14 cellular contexts compared by ENCODE assay signal in genomic region chr12:8909752-8910151, GRCh38. TPM values are rescaled to one million over a fixed set of nuclear protein-coding genes. Genes with fewer than 3 reads are reported as not detected.
DNase-seq lines count a peak whose midpoint lies in the region; ATAC-seq, FAIRE-seq and TF ChIP-seq lines count a peak whose summit lies in the region.
"Had no signal": no experiment of that assay in that cellular context is flagged by ENCODE, and none has a peak within 500 bp of the region (broad histone marks: within the 10 kb centered on the region; RNA-seq: fewer than 3 reads in every experiment).

No MANE protein-coding gene starts in this region.

- TF ChIP-seq RAD21 in H1 (IDR thresholded peaks at IDR 0.05 in 1 of 2, conservative IDR thresholded peaks at IDR 0.05 in 1 of 2; ENCODE audit: low read depth in 2 of 2, low read length in 2 of 2): no peak

- H4K20me1 ChIP-seq in H9 (ENCODE audit: control insufficient read depth, insufficient read depth, insufficient read length): no peaks in the 10 kb centered on the region
- no peaks in the 10 kb centered on the region for H4K20me1 ChIP-seq in H1 (replicated peaks in 1 of 2; ENCODE audit: control insufficient read depth in 1 of 2, insufficient read depth in 2 of 2, low read length in 2 of 2)
- H4K20me1 ChIP-seq: BLaER1 treated with 17β-estradiol and CSF1 and Interleukin-3, amounts not matched to agents 10 nM and 100 nM had no signal

- no peak overlapping the region for H3K18ac ChIP-seq in H9 (ENCODE audit: insufficient read length, low read depth, low read length)
- peak overlapping the region; percentile 60 for H3K18ac ChIP-seq in H1 (ENCODE audit: extremely low read depth, low read length)

- no CpG with 5 or more reads among the region's 5 CpGs for WGBS in H9 (ENCODE audit: extremely low coverage, insufficient read length, low lambda C conversion rate)
- WGBS in H1 (ENCODE audit: extremely low coverage in 1 of 2, insufficient coverage in 1 of 2, insufficient read length in 1 of 2, insufficient replicate concordance in 2 of 2, low coverage in 1 of 2, low lambda C conversion rate in 2 of 2, missing lambda C conversion rate in 1 of 2), 2 experiments: 80% methylated on average over 5 of the region's 5 CpGs; no CpG with 5 or more reads in 1 of the 2 experiments

- POLR2A ChIA-PET in H1 (lab: Charles Lee; ENCODE audit: partially characterized antibody): interaction anchor here (1.0 to 1.4 kb wide), 2 partner anchors 12 to 14 kb away, joined by 4 to 5 read pairs; no protein-coding TSS in a partner anchor

- H3K56ac ChIP-seq in H9 (ENCODE audit: insufficient read length, low read depth, low read length) (no peak overlapping the region), H1 (replicated peaks; ENCODE audit: insufficient read length, low read depth, low read length) (no peak overlapping the region)

- no peak overlapping the region for H2AK5ac ChIP-seq in H9 (ENCODE audit: insufficient read length, low read length)
- H2AK5ac ChIP-seq in H1 (ENCODE audit: low read depth, low read length): no peak overlapping the region; the same call in 1 of the 2 replicates

- H3K79me2 ChIP-seq in H9 (ENCODE audit: insufficient read depth, low read length) (peaks cover under 1% of the 10 kb centered on the region; the same call in 1 of the 2 replicates), H1 (ENCODE audit: control insufficient read depth in 1 of 2, insufficient read depth in 2 of 2, low read length in 2 of 2) (peaks cover 0 to 4% of the 10 kb centered on the region in 2 experiments; a peak in 2 of 4 replicates)

- no peaks in the 10 kb centered on the region for H3K27me3 ChIP-seq in H9 (ENCODE audit: insufficient read depth, low read length)
- H3K27me3 ChIP-seq in H1 (replicated peaks in 1 of 4; ENCODE audit: control insufficient read depth in 3 of 4, extremely low read depth in 1 of 4, insufficient read depth in 3 of 4, low read length in 3 of 4): no peaks in the 10 kb centered on the region
- no peaks in the 10 kb centered on the region for H3K27me3 ChIP-seq in iPS-20b (ENCODE audit: insufficient read depth, low read length)
- H3K27me3 ChIP-seq: BLaER1 treated with 17β-estradiol and CSF1 and Interleukin-3, amounts not matched to agents 10 nM and 100 nM had no signal

- no peak overlapping the region for H3K4me3 Mint-ChIP-seq in H9
- H3K4me3 Mint-ChIP-seq: CD4-positive, alpha-beta T cell had no signal

- peaks cover 68 to 69% of the 10 kb centered on the region in 2 experiments for H3K4me1 Mint-ChIP-seq in H9

- H2BK20ac ChIP-seq in H9 (ENCODE audit: low read depth, low read length, poor library complexity, severe bottlenecking) (no peak overlapping the region), H1 (ENCODE audit: low read length) (peak overlapping the region; percentile 99)

- H3K23me2 ChIP-seq in H9 (ENCODE audit: insufficient read length, low read depth, low read length, poor library complexity, severe bottlenecking): peaks cover 3% of the 10 kb centered on the region
- H3K23me2 ChIP-seq in H1 (ENCODE audit: low read depth, low read length): peaks cover 6% of the 10 kb centered on the region

- H4K5ac ChIP-seq in H9 (ENCODE audit: insufficient read length, low read depth, low read length): no peak overlapping the region
- H4K5ac ChIP-seq in H1 (ENCODE audit: insufficient read length, low read depth, low read length): peak overlapping the region; percentile 97

- CTCF ChIA-PET in H1 (lab: Charles Lee; ENCODE audit: partially characterized antibody): interaction anchor here (0.7 to 1.5 kb wide), 2 partner anchors 20 to 24 kb away, joined by 3 to 5 read pairs; no protein-coding TSS in a partner anchor

- peak overlapping the region; percentile 94 to 100 (median 100) for H3K27ac Mint-ChIP-seq in H9
- H3K27ac Mint-ChIP-seq: CD4-positive, alpha-beta T cell had no signal

- H3K36me3 Mint-ChIP-seq in H9 (ENCODE audit: insufficient read depth in 1 of 3, low read depth in 3 of 3): no peaks in the 10 kb centered on the region; a peak in 1 of 7 replicates

- H2BK15ac ChIP-seq in H9 (ENCODE audit: low read depth, low read length) (no peak overlapping the region), H1 (ENCODE audit: low read length) (no peak overlapping the region)

- no peak overlapping the region for H4K91ac ChIP-seq in H9 (ENCODE audit: insufficient read length, low read depth, low read length)
- H4K91ac ChIP-seq in H1 (replicated peaks; ENCODE audit: insufficient read length, low read length): peak overlapping the region; percentile 45

- H2BK12ac ChIP-seq in H9 (ENCODE audit: insufficient read length, low read depth, low read length) (no peak overlapping the region), H1 (ENCODE audit: low read depth, low read length) (peak overlapping the region; percentile 75; the same call in 1 of the 2 replicates)

- H3K9ac ChIP-seq in H9 (ENCODE audit: extremely low read depth, insufficient read length, low read length) (no peak overlapping the region), H1 (replicated peaks in 1 of 4; ENCODE audit: extremely low read depth in 1 of 4, low read depth in 3 of 4, low read length in 3 of 4) (no peak overlapping the region; a peak in 1 of 7 replicates), iPS-20b (ENCODE audit: low read depth, low read length) (peak overlapping the region; percentile 95; the same call in 1 of the 2 replicates)
- H3K9ac ChIP-seq: BLaER1 treated with 17β-estradiol and CSF1 and Interleukin-3, amounts not matched to agents 10 nM and 100 nM had no signal

- DNase-seq in H9 (no peak), H1 (ENCODE audit: low read depth in 1 of 2, low spot score in 2 of 2) (no peak), urothelium cell line (ENCODE audit: low spot score) (no peak)
- no peak for DNase-seq in activated effector memory CD4-positive, alpha-beta T cell treated with anti-CD3 and anti-CD28 coated beads, Interleukin-2, amount 50 U/mL, for 16 hours
- DNase-seq: 8988T; Calu3; CD4-positive, alpha-beta T cell; DMS 273 treated with DMSO at 0.1 percent for 48 hours had no signal

- no peak overlapping the region for H4K8ac ChIP-seq in H9 (replicated peaks; ENCODE audit: insufficient read length, low read depth, low read length)
- H4K8ac ChIP-seq in H1 (ENCODE audit: extremely low read depth, insufficient read depth, low read length): no peak overlapping the region

- H3K4me1 ChIP-seq in H9 (ENCODE audit: insufficient read depth, low read length) (peaks cover 2% of the 10 kb centered on the region; the same call in 1 of the 2 replicates), H1 (replicated peaks in 1 of 4; ENCODE audit: control insufficient read depth in 3 of 4, insufficient read depth in 4 of 4, low read length in 3 of 4) (peaks cover 4 to 30% (median 26%) of the 10 kb centered on the region in 4 experiments), iPS-20b (ENCODE audit: insufficient read depth, low read length) (peaks cover 48% of the 10 kb centered on the region)

- no peak for TF ChIP-seq EP300 in H1 (IDR thresholded peaks at IDR 0.05; ENCODE audit: borderline replicate concordance in 1 of 2, low read depth in 2 of 2, low read length in 2 of 2)

- H2BK5ac ChIP-seq in H9 (ENCODE audit: insufficient read length, low read length): no peak overlapping the region
- peak overlapping the region; percentile 97 for H2BK5ac ChIP-seq in H1 (ENCODE audit: low read depth, low read length)

- H3K27ac ChIP-seq in H9 (ENCODE audit: insufficient read length, low read depth, low read length) (peak overlapping the region; percentile 98), H1 (ENCODE audit: low read depth, low read length) (peak overlapping the region; percentile 83), iPS-20b (ENCODE audit: low read length) (peak overlapping the region; percentile 97)
- H3K27ac ChIP-seq: BLaER1 treated with 17β-estradiol and CSF1 and Interleukin-3, amounts not matched to agents 10 nM and 100 nM had no signal

- H3K23ac ChIP-seq in H9 (ENCODE audit: insufficient read length, low read depth, low read length) (no peak overlapping the region), H1 (ENCODE audit: insufficient read length) (no peak overlapping the region)

- H3K14ac ChIP-seq in H9 (ENCODE audit: insufficient read depth, low read length) (no peak overlapping the region), H1 (ENCODE audit: insufficient read length) (no peak overlapping the region)

- H3K4me2 ChIP-seq in H9 (ENCODE audit: insufficient read depth, insufficient read length, low read length) (no peak overlapping the region), H1 (ENCODE audit: insufficient read depth in 1 of 2, low read depth in 2 of 2, low read length in 2 of 2) (no peak overlapping the region)
- H3K4me2 ChIP-seq: BLaER1 treated with 17β-estradiol and CSF1 and Interleukin-3, amounts not matched to agents 10 nM and 100 nM had no signal

- no peak overlapping the region for H2AFZ ChIP-seq in H9 (ENCODE audit: low read length)
- no peak overlapping the region for H2AFZ ChIP-seq in H1 (ENCODE audit: low read length)

- TF ChIP-seq POLR2A in H1 (IDR thresholded peaks at IDR 0.05; ENCODE audit: control extremely low read depth in 1 of 2, low read depth in 2 of 2, low read length in 2 of 2): no peak

- H3T11ph ChIP-seq in H9 (ENCODE audit: low read length): no peak overlapping the region

- H3K4me3 ChIP-seq in H1 (ENCODE audit: extremely low read depth in 1 of 4, insufficient read depth in 2 of 4, low read depth in 3 of 4, low read length in 4 of 4): no peak overlapping the region
- H3K4me3 ChIP-seq in iPS-20b (ENCODE audit: low read length): no peak overlapping the region
- H3K4me3 ChIP-seq: BLaER1 treated with 17β-estradiol and CSF1 and Interleukin-3, amounts not matched to agents 10 nM and 100 nM had no signal

- H3K79me1 ChIP-seq in H9 (ENCODE audit: insufficient read depth, low read depth, low read length, poor library complexity, severe bottlenecking) (no peaks in the 10 kb centered on the region), H1 (ENCODE audit: low read depth, low read length) (no peaks in the 10 kb centered on the region)

- TF ChIP-seq CTCF in H9 (conservative IDR thresholded peaks at IDR 0.05) (no peak), H1 (IDR thresholded peaks at IDR 0.05; ENCODE audit: control extremely low read depth in 1 of 3, insufficient read depth in 1 of 3, low read depth in 1 of 3, low read length in 3 of 3) (no peak)

- H2BK120ac ChIP-seq in H9 (ENCODE audit: low read depth, low read length, poor library complexity, severe bottlenecking): no peak overlapping the region
- H2BK120ac ChIP-seq in H1 (replicated peaks; ENCODE audit: low read depth, low read length): peak overlapping the region; percentile 73

- H3K27me3 Mint-ChIP-seq in H9 (ENCODE audit: low read depth): no peaks in the 10 kb centered on the region
- H3K27me3 Mint-ChIP-seq: CD4-positive, alpha-beta T cell had no signal

- ATAC-seq in GM21737 (IDR thresholded peaks at IDR 0.05; ENCODE audit: unreplicated experiment) (no peak), GM21515 (IDR thresholded peaks at IDR 0.05; ENCODE audit: unreplicated experiment) (no peak)
- ATAC-seq: HepG2 had no signal

- peaks cover 0 to 3% of the 10 kb centered on the region in 2 experiments; a peak in 1 of 5 replicates for H3K9me3 Mint-ChIP-seq in H9
- H3K9me3 Mint-ChIP-seq: CD4-positive, alpha-beta T cell had no signal

- no peak overlapping the region; the same call in 1 of the 2 replicates for H3K4ac ChIP-seq in H9 (ENCODE audit: low read depth, low read length)
- no peak overlapping the region for H3K4ac ChIP-seq in H1 (replicated peaks; ENCODE audit: insufficient read length, low read depth, low read length)

- no peak for FAIRE-seq in H1 (lab: Jason Lieb, UNC)
- FAIRE-seq in urothelium cell line (lab: Jason Lieb, UNC): peak; percentile 5
- FAIRE-seq: H54, HepG2 had no signal

- H3K9me3 ChIP-seq in H9 (ENCODE audit: control insufficient read depth, low read depth, low read length) (no peaks in the 10 kb centered on the region), H1 (ENCODE audit: insufficient read depth in 2 of 2, low read depth in 1 of 2, low read length in 1 of 2) (no peaks in the 10 kb centered on the region), iPS-20b (ENCODE audit: insufficient read depth, low read depth, low read length) (no peaks in the 10 kb centered on the region)
- H3K9me3 ChIP-seq: BLaER1 treated with 17β-estradiol and CSF1 and Interleukin-3, amounts not matched to agents 10 nM and 100 nM had no signal

- H3K36me3 ChIP-seq in H1 (ENCODE audit: control insufficient read depth in 2 of 4, insufficient read depth in 4 of 4, low read length in 3 of 4) (no peaks in the 10 kb centered on the region), iPS-20b (ENCODE audit: insufficient read depth, low read depth, low read length) (no peaks in the 10 kb centered on the region)
- H3K36me3 ChIP-seq: BLaER1 treated with 17β-estradiol and CSF1 and Interleukin-3, amounts not matched to agents 10 nM and 100 nM had no signal

RNA-seq across cellular contexts. Expression of gene PHC1, which starts 4.6 kb away (rescaled TPM):
- 558 and 568 TPM in 2 replicates for total RNA-seq in H9 (2021)
- 895 and 934 TPM in 2 replicates for total RNA-seq in H1 (2021; fragmentation: NEBNext Ultra II Directional; extraction: Animal tissue kit (Norgen Biotek cat#: 25700))
- 1,655 and 1,966 TPM in 2 replicates for polyA plus RNA-seq in H1 (2011; rRNA removed)
- polyA plus RNA-seq in H1 (2011; cell fraction: cytosol; rRNA removed): 1,167 TPM
- polyA plus RNA-seq in H1 (2011; cell fraction: nucleus; rRNA removed): 4,031 TPM
- polyA plus RNA-seq in H1 (2012, experiment 1 of 2): 523 to 757 TPM (median 649 TPM) in 4 replicates
- 232 TPM for polyA plus RNA-seq in H1 (2012, experiment 2 of 2)
- 1,106 TPM for polyA plus RNA-seq in H1 (2013, experiment 1 of 2)
- polyA plus RNA-seq in H1 (2013, experiment 2 of 2): 1,034 TPM
- 658 and 938 TPM in 2 replicates for polyA minus RNA-seq in H1 (2011; rRNA and poly(A)+ RNA removed)
- 651 TPM for polyA minus RNA-seq in H1 (2011; cell fraction: cytosol; rRNA and poly(A)+ RNA removed)
- 450 TPM for polyA minus RNA-seq in H1 (2011; cell fraction: nucleus; rRNA and poly(A)+ RNA removed)

RNA-seq across cellular contexts. Expression of gene M6PR, which starts 39.7 kb away (rescaled TPM):
- 153 and 163 TPM in 2 replicates for total RNA-seq in H9 (2021)
- 106 and 115 TPM in 2 replicates for total RNA-seq in H1 (2021; fragmentation: NEBNext Ultra II Directional; extraction: Animal tissue kit (Norgen Biotek cat#: 25700))
- 122 and 123 TPM in 2 replicates for polyA plus RNA-seq in H1 (2011; rRNA removed)
- polyA plus RNA-seq in H1 (2011; cell fraction: cytosol; rRNA removed): 89.1 TPM
- 78.4 TPM for polyA plus RNA-seq in H1 (2011; cell fraction: nucleus; rRNA removed)
- polyA plus RNA-seq in H1 (2012, experiment 1 of 2): 141 to 194 TPM (median 160 TPM) in 4 replicates
- 69.2 TPM for polyA plus RNA-seq in H1 (2012, experiment 2 of 2)
- polyA plus RNA-seq in H1 (2013, experiment 1 of 2): 128 TPM
- polyA plus RNA-seq in H1 (2013, experiment 2 of 2): 150 TPM
- 223 and 232 TPM in 2 replicates for polyA minus RNA-seq in H1 (2011; rRNA and poly(A)+ RNA removed)
- polyA minus RNA-seq in H1 (2011; cell fraction: cytosol; rRNA and poly(A)+ RNA removed): 85.8 TPM
- 65.6 TPM for polyA minus RNA-seq in H1 (2011; cell fraction: nucleus; rRNA and poly(A)+ RNA removed)
